ENCODE assay signal across 8 cellular contexts in genomic region chrX:38805294-38806053, GRCh38. TPM values are rescaled to one million over a fixed set of nuclear protein-coding genes. Genes with fewer than 3 reads are reported as not detected.
A peak's percentile ranks its signal among the peaks of the same experiment; 100 is the strongest.
DNase-seq lines count a peak whose midpoint lies in the region; ATAC-seq, FAIRE-seq and TF ChIP-seq lines count a peak whose summit lies in the region.

No MANE protein-coding gene starts in this region.

- no peak for TF ChIP-seq CTCF in A549 (IDR thresholded peaks at IDR 0.05)
- no peak for TF ChIP-seq CTCF in breast epithelium (IDR thresholded peaks at IDR 0.05)
- no peak for TF ChIP-seq CTCF in smooth muscle cell (IDR thresholded peaks at IDR 0.05; ENCODE audit: borderline replicate concordance, insufficient read depth, poor library complexity, severe bottlenecking)

- TF ChIP-seq EP300 in A549 (IDR thresholded peaks at IDR 0.05), result 0 out of 5 replicates have a peak, but pooled peaks of 1 of the 2 experiments have one; percentile 13

- H3K27me3 ChIP-seq in breast epithelium, result peaks cover 0 to 15% of the 10 kb centered on the region in 2 donors
- no peaks in the 10 kb centered on the region for H3K27me3 ChIP-seq in smooth muscle cell (ENCODE audit: low read depth)

- ATAC-seq in A549, result peak; percentile 44 to 46; a peak in 5 of 6 replicates
- ATAC-seq in HG03135 (IDR thresholded peaks at IDR 0.05; ENCODE audit: unreplicated experiment), result no peak

- no peaks in the 10 kb centered on the region for H4K20me1 ChIP-seq in smooth muscle cell (ENCODE audit: low read depth)

- H3K4me1 ChIP-seq in A549, result peaks cover 35% of the 10 kb centered on the region
- no peaks in the 10 kb centered on the region for H3K4me1 ChIP-seq in breast epithelium
- H3K4me1 ChIP-seq in smooth muscle cell (ENCODE audit: low read depth), result peaks cover 10% of the 10 kb centered on the region

- peaks cover 27% of the 10 kb centered on the region for H3K79me2 ChIP-seq in smooth muscle cell (ENCODE audit: low read depth)

- H3K27ac ChIP-seq in A549 (peak overlapping the region; percentile 98 to 100), breast epithelium (peak overlapping the region; percentile 87 to 89), smooth muscle cell (ENCODE audit: low read depth) (peak overlapping the region; percentile 83)

- DNase-seq in A549 (ENCODE audit: low read depth in 1 of 2, low spot score in 1 of 2), result peak; percentile 21 to 77
- peak; percentile 6 to 92 (median 90) for DNase-seq in NCI-H1417 (lab: John Stamatoyannopoulos, UW)
- DNase-seq in UCSD-AML1 (lab: John Stamatoyannopoulos, UW; ENCODE audit: unreplicated experiment), result peak; percentile 76
- DNase-seq in breast epithelium (ENCODE audit: low spot score in 2 of 2), result peak; percentile 39 to 63
- peak; percentile 71 for DNase-seq in islet precursor cell
- peak; percentile 14 for DNase-seq in smooth muscle cell (lab: John Stamatoyannopoulos, UW; ENCODE audit: unreplicated experiment)

- peak overlapping the region; percentile 78 for H3K9ac ChIP-seq in smooth muscle cell (ENCODE audit: low read depth)

- H3K4me2 ChIP-seq in A549 (peak overlapping the region; percentile 99), smooth muscle cell (peak overlapping the region; percentile 81)

- TF ChIP-seq POLR2A in A549 (IDR thresholded peaks at IDR 0.05; ENCODE audit: low read length) (no peak), GM19193 (IDR thresholded peaks at IDR 0.05; ENCODE audit: extremely low read depth, insufficient read depth, insufficient read length) (peak; percentile 18), breast epithelium (IDR thresholded peaks at IDR 0.05) (peak; percentile 17)

- H3K4me3 ChIP-seq in A549 (peak overlapping the region; percentile 78), breast epithelium (peak overlapping the region; percentile 63 to 72 (median 69)), smooth muscle cell (peak overlapping the region; percentile 68)

- no peaks in the 10 kb centered on the region for H3F3A ChIP-seq in smooth muscle cell (ENCODE audit: low read depth)

- no peaks in the 10 kb centered on the region for H3K36me3 ChIP-seq in breast epithelium
- no peaks in the 10 kb centered on the region for H3K36me3 ChIP-seq in smooth muscle cell (ENCODE audit: low read depth)

- peak in 1 of 2 experiments; percentile 15; a peak in 1 of 5 replicates for TF ChIP-seq RAD21 in A549 (conservative IDR thresholded peaks at IDR 0.05 in 1 of 2, IDR thresholded peaks at IDR 0.05 in 1 of 2)

- H3K9me3 ChIP-seq in A549, result no peaks in the 10 kb centered on the region
- H3K9me3 ChIP-seq in breast epithelium, result no peaks in the 10 kb centered on the region
- H3K9me3 ChIP-seq in smooth muscle cell (replicated peaks; ENCODE audit: low read depth), result no peaks in the 10 kb centered on the region

- WGBS in A549 (ENCODE audit: missing lambda C conversion rate), result under 1% methylated on average over 21 of the region's 39 CpGs
- 33% methylated on average over 38 of the region's 39 CpGs for WGBS in smooth muscle cell (ENCODE audit: low lambda C conversion rate)

- no peak for FAIRE-seq in A549 (lab: Jason Lieb, UNC)

- POLR2A ChIA-PET in A549 (lab: Yijun Ruan, JAX), result interaction anchor here (0.7 to 1.1 kb wide), 2 partner anchors 14 to 390 kb away, joined by 3 to 4 read pairs; no protein-coding TSS in a partner anchor

- intact Hi-C loops in breast epithelium (cut with DNase I; ENCODE audit: low total_unique reads), result no loop called here

- CTCF ChIA-PET in A549 (lab: Yijun Ruan, JAX), result interaction anchor here (0.6 to 1.0 kb wide), 2 partner anchors 179 to 1731 kb away, joined by 3 read pairs; no protein-coding TSS in a partner anchor

- H2AFZ ChIP-seq in smooth muscle cell (ENCODE audit: low read depth), result no peak overlapping the region

TF ChIP-seq in A549, 52 proteins besides CTCF, POLR2A, EP300 and RAD21:
- TF ChIP-seq REST (IDR thresholded peaks at IDR 0.05), result no peak
- TF ChIP-seq E2F6 (IDR thresholded peaks at IDR 0.05; ENCODE audit: borderline replicate concordance, low read depth), result peak; percentile 19; the same call in 1 of the 2 replicates
- TF ChIP-seq MAX (IDR thresholded peaks at IDR 0.05), result peak; percentile 70; the same call in 1 of the 2 replicates
- no peak for TF ChIP-seq RARB (CRISPR knock-in tag; IDR thresholded peaks at IDR 0.05)
- TF ChIP-seq ELK1 (IDR thresholded peaks at IDR 0.05; ENCODE audit: low read depth, low read length), result no peak
- TF ChIP-seq CEBPB (IDR thresholded peaks at IDR 0.05), result peak; percentile 47 to 81; a peak in 3 of 4 replicates
- no peak for TF ChIP-seq HMGXB4 (CRISPR knock-in tag; IDR thresholded peaks at IDR 0.05; ENCODE audit: borderline replicate concordance)
- 0 out of 3 replicates have a peak, but pooled peaks have one; percentile 26 for TF ChIP-seq BCL3 (IDR thresholded peaks at IDR 0.05)
- no peak for TF ChIP-seq FOSB (CRISPR knock-in tag; IDR thresholded peaks at IDR 0.05)
- TF ChIP-seq JUN (IDR thresholded peaks at IDR 0.05), result peak; percentile 50 to 85; a peak in 3 of 5 replicates
TF ChIP-seq in A549: peak in this region for 5.

RNA-seq across cellular contexts. Expression of gene MID1IP1, which starts 4.2 kb away (rescaled TPM):
- polyA plus RNA-seq in A549 (2011; rRNA removed), result 41.7 and 56.5 TPM in 2 replicates
- polyA plus RNA-seq in A549 (2012; cell fraction: cytosol; rRNA removed), result 63.5 and 77.4 TPM in 2 replicates
- 81.8 and 93.1 TPM in 2 replicates for polyA plus RNA-seq in A549 (2012; cell fraction: nucleus; rRNA removed)
- polyA plus RNA-seq in A549 (2017; fragmentation: RNase III; extraction: RNeasy Plus Mini Kit Qiagen cat#74134 plus additional on column Dnase treatment), result 32.5 to 41.9 TPM (median 40.1 TPM) in 3 replicates
- polyA minus RNA-seq in A549 (2011; rRNA and poly(A)+ RNA removed), result 17.1 and 23.1 TPM in 2 replicates
- total RNA-seq in breast epithelium, result 100 to 1,000 TPM in 1 of 3 donors, 10 to 100 TPM in 2; 21.7 to 103 (median 33.4) TPM
- 31.5 and 33.1 TPM in 2 replicates for total RNA-seq in smooth muscle cell
- polyA plus RNA-seq in smooth muscle cell, result 36.4 and 37.7 TPM in 2 replicates

Comparison
In these comparisons a context has a peak if more than half of its experiments do, and no peak if none do; other contexts are left out.
1. DNase-seq: peak in every context shown above with its lines; median percentile 90 in NCI-H1417; 76 in UCSD-AML1; 71 in islet precursor cell; 51 in breast epithelium; 49 in A549; 14 in smooth muscle cell.